In genomic region chr19:45350477-45351058, GRCh38 we compare ENCODE assay signal across 29 cellular contexts. TPM values are rescaled to one million over a fixed set of nuclear protein-coding genes. Genes with fewer than 3 reads are reported as not detected.
"Had no signal": no experiment of that assay in that cellular context is flagged by ENCODE, and none has a peak within 500 bp of the region (broad histone marks: within the 10 kb centered on the region; RNA-seq: fewer than 3 reads in every experiment).

No MANE protein-coding gene starts in this region.

- H3K4me3 Mint-ChIP-seq: immature natural killer cell; natural killer cell treated with Interleukin-12 subunit alpha and Interleukin-12 subunit beta and Interleukin-15 and Interleukin-18, amount 100 ng/mL, for 72 hours; neural progenitor cell; stimulated activated memory B cell treated with anti-CD40 and anti-IgM and Interleukin-4, amounts not matched to agents 10 μg/mL and 1 μg/mL and 100 μg/mL, for 72 hours; stimulated activated naive CD8-positive, alpha-beta T cell treated with anti-CD3 and anti-CD28 coated beads, Interleukin-15, Interleukin-2, amounts not matched to agents 100 ng/mL and 50 ng/mL, for 24 hours had no signal

- H3K36me3 Mint-ChIP-seq: natural killer cell treated with Interleukin-12 subunit alpha and Interleukin-12 subunit beta and Interleukin-15 and Interleukin-18, amount 100 ng/mL, for 72 hours had no signal

- H3K4me1 ChIP-seq: esophagus muscularis mucosa, gastrocnemius medialis, heart right ventricle, left ventricle myocardium inferior, lower lobe of right lung, neural progenitor cell, psoas muscle, right lobe of liver, tibial nerve, upper lobe of right lung had no signal

- H2AFZ ChIP-seq: neural progenitor cell had no signal

- DNase-seq: cortex of kidney; dorsolateral prefrontal cortex; effector CD8-positive, alpha-beta T cell; gastrocnemius medialis; heart right ventricle; immature natural killer cell; kidney; left cardiac atrium; left ventricle myocardium inferior; lower lobe of right lung; mesenchymal stem cell; midbrain; occipital lobe; psoas muscle; retina; right lobe of liver; stimulated activated CD4-positive, alpha-beta T cell treated with anti-CD3 and anti-CD28 coated beads, Interleukin-1b, Interleukin-23, amount 100 ng/mL, for 48 hours; stimulated activated CD4-positive, alpha-beta T cell treated with anti-CD3 and anti-CD28 coated beads, Interleukin-4, amount 100 ng/mL, for 24 hours; upper lobe of right lung had no signal

- H3K9me3 Mint-ChIP-seq: immature natural killer cell; natural killer cell treated with Interleukin-12 subunit alpha and Interleukin-12 subunit beta and Interleukin-15 and Interleukin-18, amount 100 ng/mL, for 72 hours; neural progenitor cell; stimulated activated memory B cell treated with anti-CD40 and anti-IgM and Interleukin-4, amounts not matched to agents 10 μg/mL and 1 μg/mL and 100 μg/mL, for 72 hours; stimulated activated naive CD8-positive, alpha-beta T cell treated with anti-CD3 and anti-CD28 coated beads, Interleukin-15, Interleukin-2, amounts not matched to agents 100 ng/mL and 50 ng/mL, for 24 hours had no signal

- H3K36me3 ChIP-seq: neural progenitor cell had no signal

- ATAC-seq: gastrocnemius medialis; heart right ventricle; left cardiac atrium; lower lobe of right lung; natural killer cell treated with Interleukin-12 subunit alpha and Interleukin-12 subunit beta and Interleukin-15 and Interleukin-18, amount 100 ng/mL, for 72 hours; psoas muscle; stimulated activated memory B cell treated with anti-CD40 and anti-IgM and Interleukin-4, amounts not matched to agents 10 μg/mL and 1 μg/mL and 100 μg/mL, for 72 hours; upper lobe of right lung had no signal

- H3K9me3 ChIP-seq: esophagus muscularis mucosa, gastrocnemius medialis, heart right ventricle, left ventricle myocardium inferior, lower lobe of right lung, psoas muscle, right lobe of liver, tibial nerve, upper lobe of right lung, vagina had no signal

- H3K4me3 ChIP-seq: dorsolateral prefrontal cortex, esophagus muscularis mucosa, gastrocnemius medialis, heart right ventricle, left ventricle myocardium inferior, lower lobe of right lung, neural progenitor cell, psoas muscle, right lobe of liver, tibial nerve, upper lobe of right lung, vagina had no signal

- H3K4me2 ChIP-seq: neural progenitor cell had no signal

- H3K4me1 Mint-ChIP-seq: stimulated activated memory B cell treated with anti-CD40 and anti-IgM and Interleukin-4, amounts not matched to agents 10 μg/mL and 1 μg/mL and 100 μg/mL, for 72 hours had no signal

- H3K27me3 ChIP-seq: right lobe of liver, vagina had no signal

- H3K27ac ChIP-seq: dorsolateral prefrontal cortex, epithelial cell of prostate, esophagus muscularis mucosa, gastrocnemius medialis, heart right ventricle, left ventricle myocardium inferior, lower lobe of right lung, neural progenitor cell, psoas muscle, right lobe of liver, tibial nerve, upper lobe of right lung, vagina had no signal

- H3K27ac Mint-ChIP-seq: immature natural killer cell; natural killer cell treated with Interleukin-12 subunit alpha and Interleukin-12 subunit beta and Interleukin-15 and Interleukin-18, amount 100 ng/mL, for 72 hours; stimulated activated memory B cell treated with anti-CD40 and anti-IgM and Interleukin-4, amounts not matched to agents 10 μg/mL and 1 μg/mL and 100 μg/mL, for 72 hours; stimulated activated naive CD8-positive, alpha-beta T cell treated with anti-CD3 and anti-CD28 coated beads, Interleukin-15, Interleukin-2, amounts not matched to agents 100 ng/mL and 50 ng/mL, for 24 hours had no signal

- H3K9ac ChIP-seq: neural progenitor cell had no signal

RNA-seq across cellular contexts. Expression of gene KLC3, which starts 10.0 kb away (rescaled TPM):
- total RNA-seq: esophagus muscularis mucosa; fibroblast of villous mesenchyme; left ventricle myocardium inferior; natural killer cell treated with Interleukin-12 subunit alpha and Interleukin-12 subunit beta and Interleukin-15 and Interleukin-18, amount 100 ng/mL, for 72 hours; tibial nerve had no signal
- polyA plus RNA-seq: immature natural killer cell had no signal

RNA-seq across cellular contexts. Expression of gene CKM, which starts 27.9 kb away (rescaled TPM):
- total RNA-seq: kidney, temporal lobe, vagina had no signal
- polyA plus RNA-seq: immature natural killer cell had no signal

RNA-seq across cellular contexts. Expression of gene PPP1R13L, which starts 54.3 kb away (rescaled TPM):
- total RNA-seq: occipital lobe had no signal
